ENCODE assay signal across 8 cellular contexts in genomic region chr17:7329360-7330098, GRCh38. TPM values are rescaled to one million over a fixed set of nuclear protein-coding genes. Genes with fewer than 3 reads are reported as not detected.
DNase-seq lines count a peak whose midpoint lies in the region; ATAC-seq and TF ChIP-seq lines count a peak whose summit lies in the region.

No MANE protein-coding gene starts in this region.

- no peaks in the 10 kb centered on the region for H3K36me3 Mint-ChIP-seq in T-helper 1 cell treated with Interleukin-12 subunit alpha and Interleukin-12 subunit beta and Interleukin-4 antibody, amounts not matched to agents 30 μg/mL and 1 μg/mL, for 36 hours (ENCODE audit: low read depth)

- intact Hi-C loops in left cardiac atrium (cut with DNase I), result no loop called here
- intact Hi-C loops in posterior vena cava (cut with DNase I), result no loop called here
- intact Hi-C loops in upper lobe of right lung (cut with DNase I), result no loop called here

- ATAC-seq in HG02870 (IDR thresholded peaks at IDR 0.05; ENCODE audit: unreplicated experiment), result peak; percentile 62
- ATAC-seq in left cardiac atrium, result peak; percentile 87 to 90
- peak; percentile 94 for ATAC-seq in upper lobe of right lung

- H3K4me3 Mint-ChIP-seq in T-helper 1 cell treated with Interleukin-12 subunit alpha and Interleukin-12 subunit beta and Interleukin-4 antibody, amounts not matched to agents 30 μg/mL and 1 μg/mL, for 36 hours, result peak overlapping the region; percentile 86

- peak overlapping the region; percentile 87 for H3K4me3 ChIP-seq in upper lobe of right lung

- H3K9me3 Mint-ChIP-seq in T-helper 1 cell treated with Interleukin-12 subunit alpha and Interleukin-12 subunit beta and Interleukin-4 antibody, amounts not matched to agents 30 μg/mL and 1 μg/mL, for 36 hours, result no peaks in the 10 kb centered on the region

- peak overlapping the region; percentile 88 for H3K27ac Mint-ChIP-seq in T-helper 1 cell treated with Interleukin-12 subunit alpha and Interleukin-12 subunit beta and Interleukin-4 antibody, amounts not matched to agents 30 μg/mL and 1 μg/mL, for 36 hours

- DNase-seq in GM13977 (ENCODE audit: low spot score), result peak; percentile 99
- peak; percentile 98 for DNase-seq in NCI-H1694 (lab: John Stamatoyannopoulos, UW)
- peak; percentile 78 to 100 (median 97) for DNase-seq in amygdala (lab: John Stamatoyannopoulos, UW)
- peak; percentile 99 for DNase-seq in left cardiac atrium
- DNase-seq in posterior vena cava (ENCODE audit: low spot score), result peak; percentile 99
- DNase-seq in upper lobe of right lung, result peak; percentile 99

- in situ Hi-C loops in GM13977 (cut with MboI; ENCODE audit: low pct_unique_long_range_greater_than_20kb, low sequenced_read_pairs, unreplicated experiment), result no loop called here

- H3K27me3 ChIP-seq in upper lobe of right lung, result no peaks in the 10 kb centered on the region

- H3K4me1 ChIP-seq in upper lobe of right lung, result peaks cover 15% of the 10 kb centered on the region

- TF ChIP-seq CTCF in GM13977 (IDR thresholded peaks at IDR 0.05; ENCODE audit: extremely low read depth, insufficient read depth, missing control alignments) (peak; percentile 4), upper lobe of right lung (IDR thresholded peaks at IDR 0.05) (no peak)

- H3K27me3 Mint-ChIP-seq in T-helper 1 cell treated with Interleukin-12 subunit alpha and Interleukin-12 subunit beta and Interleukin-4 antibody, amounts not matched to agents 30 μg/mL and 1 μg/mL, for 36 hours (ENCODE audit: low read depth), result no peaks in the 10 kb centered on the region

- peaks cover 24% of the 10 kb centered on the region for H3K4me1 Mint-ChIP-seq in T-helper 1 cell treated with Interleukin-12 subunit alpha and Interleukin-12 subunit beta and Interleukin-4 antibody, amounts not matched to agents 30 μg/mL and 1 μg/mL, for 36 hours (ENCODE audit: low read depth)

- H3K9me3 ChIP-seq in upper lobe of right lung, result no peaks in the 10 kb centered on the region

- peak overlapping the region; percentile 92 for H3K27ac ChIP-seq in upper lobe of right lung

- H3K36me3 ChIP-seq in upper lobe of right lung, result peaks cover 3% of the 10 kb centered on the region

RNA-seq across cellular contexts. Expression of gene NEURL4, which starts 0.4 kb away (rescaled TPM):
- total RNA-seq in left cardiac atrium (10 to 100 TPM; 24.8 to 38.8 TPM), posterior vena cava (10 to 100 TPM; 20.0 to 22.8 TPM), upper lobe of right lung (37.6 TPM)

RNA-seq across cellular contexts. Expression of gene ACAP1, which starts 6.8 kb away (rescaled TPM):
- total RNA-seq in left cardiac atrium (10 to 100 TPM; 19.0 to 20.4 TPM), posterior vena cava (10 to 100 TPM; 11.9 to 15.2 TPM), upper lobe of right lung (23.2 TPM)

RNA-seq across cellular contexts. Expression of gene GPS2, which starts 14.4 kb away (rescaled TPM):
- total RNA-seq in left cardiac atrium, result 10 to 100 TPM; 59.3 to 63.4 TPM
- total RNA-seq in posterior vena cava, result 10 to 100 TPM; 47.0 to 47.9 TPM
- 62.9 TPM for total RNA-seq in upper lobe of right lung

RNA-seq across cellular contexts. Expression of gene EIF5A, which starts 22.1 kb away (rescaled TPM):
- total RNA-seq in left cardiac atrium, result 100 to 1,000 TPM; 274 to 374 TPM
- 100 to 1,000 TPM; 275 to 328 TPM for total RNA-seq in posterior vena cava
- total RNA-seq in upper lobe of right lung, result 241 TPM

RNA-seq across cellular contexts. Expression of gene KCTD11, which starts 22.4 kb away (rescaled TPM):
- total RNA-seq in left cardiac atrium (1 to 10 TPM; 5.3 to 5.9 TPM), posterior vena cava (10 to 100 TPM in 1 of 2 donors, 1 to 10 TPM in 1; 8.8 to 10.0 TPM), upper lobe of right lung (8.9 TPM)

Comparison
In these comparisons a context has a peak if more than half of its experiments do, and no peak if none do; other contexts are left out.
1. Peak in every context shown above with its lines: DNase-seq, ATAC-seq, H3K4me3 ChIP-seq and H3K27ac ChIP-seq.